Comparison of ENCODE assay signal across 15 cellular contexts in the genomic region with DNA sequence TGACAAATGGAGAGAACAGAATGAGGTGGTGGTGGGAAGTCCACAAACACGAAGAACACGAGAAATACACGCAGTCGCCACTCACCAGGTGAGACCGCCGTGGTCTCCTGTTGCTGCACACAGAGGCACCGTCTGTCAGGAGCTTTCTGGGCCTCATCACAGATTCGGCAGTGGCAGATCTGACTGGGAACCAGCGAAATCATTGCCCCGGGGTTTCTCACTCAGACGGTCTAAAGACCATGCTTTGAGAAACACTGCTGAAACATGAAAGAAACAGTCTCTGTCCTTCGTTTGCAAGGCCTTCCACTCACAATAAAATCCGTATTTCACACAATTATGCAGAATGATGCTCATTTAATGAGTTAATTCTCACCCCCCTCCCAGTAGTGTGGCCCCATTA.
A peak's percentile ranks its signal among the peaks of the same experiment; 100 is the strongest.
DNase-seq lines count a peak whose midpoint lies in the region; ATAC-seq and TF ChIP-seq lines count a peak whose summit lies in the region.
"Had no signal": no experiment of that assay in that cellular context is flagged by ENCODE, and none has a peak within 500 bp of the region (broad histone marks: within the 10 kb centered on the region; RNA-seq: fewer than 3 reads in every experiment).

No MANE protein-coding gene starts in this region.

- H3K79me1 ChIP-seq in trophoblast cell (ENCODE audit: low read length): peaks cover 10% of the 10 kb centered on the region

- H3K14ac ChIP-seq in trophoblast cell (ENCODE audit: low read length): no peak overlapping the region

- H2BK12ac ChIP-seq in trophoblast cell (ENCODE audit: low read length): peak overlapping the region; percentile 25

- no peaks in the 10 kb centered on the region for H3K36me3 ChIP-seq in GM23338 (ENCODE audit: insufficient read depth)
- no peaks in the 10 kb centered on the region for H3K36me3 ChIP-seq in trophoblast cell (ENCODE audit: control insufficient read depth in 1 of 2, insufficient read depth in 2 of 2, low read length in 2 of 2)

- no peaks in the 10 kb centered on the region for H4K20me1 ChIP-seq in GM23338 (replicated peaks; ENCODE audit: insufficient read depth)

- no peak overlapping the region for H3K23ac ChIP-seq in trophoblast cell (ENCODE audit: low read length)

- no peak overlapping the region for H3K4ac ChIP-seq in trophoblast cell (ENCODE audit: low read depth, low read length)

- H3K9me3 Mint-ChIP-seq in GM23338 (no peaks in the 10 kb centered on the region; the same call in 2 of the 3 replicates), brain (peaks cover 0 to 12% (median 3%) of the 10 kb centered on the region in 5 experiments)

- peaks cover 29% of the 10 kb centered on the region for H3K4me1 Mint-ChIP-seq in GM23338
- peaks cover 81% of the 10 kb centered on the region for H3K4me1 Mint-ChIP-seq in brain

- no peak overlapping the region for H3K27ac ChIP-seq in GM23338 (ENCODE audit: low read depth)
- no peak overlapping the region for H3K27ac ChIP-seq in trophoblast cell (ENCODE audit: low read depth, low read length)

- H2AK5ac ChIP-seq in trophoblast cell (ENCODE audit: low read length): no peak overlapping the region

- H3K4me3 ChIP-seq in GM23338: no peak overlapping the region
- H3K4me3 ChIP-seq in trophoblast cell (ENCODE audit: low read depth, low read length): no peak overlapping the region
- H3K4me3 ChIP-seq: GM12878 had no signal

- peaks cover 3% of the 10 kb centered on the region for H3K9me3 ChIP-seq in trophoblast cell (ENCODE audit: insufficient read depth, low read depth, low read length)

- H3K9me2 ChIP-seq in GM23338 (ENCODE audit: insufficient read depth): 0 out of 2 replicates have a peak, but pooled peaks cover 7% of the 10 kb centered on the region

- H3K27ac Mint-ChIP-seq in GM23338 (no peak overlapping the region), brain (peak overlapping the region; percentile 89 to 95 (median 93))
- H3K27ac Mint-ChIP-seq: CD4-positive, alpha-beta memory T cell had no signal

- no peaks in the 10 kb centered on the region for H3K27me3 ChIP-seq in GM23338 (ENCODE audit: insufficient read depth)
- no peaks in the 10 kb centered on the region for H3K27me3 ChIP-seq in trophoblast cell (ENCODE audit: insufficient read depth, low read length)

- H3K27me3 Mint-ChIP-seq in GM23338 (ENCODE audit: insufficient read depth, low read depth, poor library complexity) (peaks cover 3% of the 10 kb centered on the region), brain (peaks cover 9% of the 10 kb centered on the region)

- H4K8ac ChIP-seq in trophoblast cell (ENCODE audit: low read depth, low read length): no peak overlapping the region

- H3K79me2 ChIP-seq in GM23338 (replicated peaks; ENCODE audit: insufficient read depth) (no peaks in the 10 kb centered on the region), trophoblast cell (ENCODE audit: control insufficient read depth, insufficient read depth, low read length, poor library complexity) (peaks cover 2% of the 10 kb centered on the region)

- H4K91ac ChIP-seq in trophoblast cell (ENCODE audit: low read depth, low read length): peak overlapping the region; percentile 50

- DNase-seq in GM23338 (ENCODE audit: low spot score) (no peak), trophoblast cell (no peak), NCI-H2171 (lab: John Stamatoyannopoulos, UW) (no peak), LoVo (ENCODE audit: low spot score) (no peak), GDM1 (lab: John Stamatoyannopoulos, UW) (no peak)
- DNase-seq: C1 segment of cervical spinal cord; Calu3; CD4-positive, alpha-beta memory T cell; COR-L47; DMS53; DMS79 treated with DMSO at 0.1 percent for 48 hours; GOT3; HCEC 1CT had no signal

- H3K36me3 Mint-ChIP-seq in GM23338 (ENCODE audit: low read depth) (no peaks in the 10 kb centered on the region; the same call in 2 of the 3 replicates), brain (no peaks in the 10 kb centered on the region)
- H3K36me3 Mint-ChIP-seq: CD4-positive, alpha-beta memory T cell had no signal

- H2BK5ac ChIP-seq in trophoblast cell (ENCODE audit: low read depth, low read length, poor library complexity): no peak overlapping the region

- no peak overlapping the region for H2BK120ac ChIP-seq in trophoblast cell (ENCODE audit: insufficient read depth, low read length, poor library complexity)

- ATAC-seq in GM23338: no peak
- ATAC-seq: GM12878 had no signal

- H3K4me1 ChIP-seq in GM23338 (ENCODE audit: insufficient read depth) (peaks cover 21% of the 10 kb centered on the region), trophoblast cell (ENCODE audit: control insufficient read depth in 1 of 2, insufficient read depth in 2 of 2, low read length in 2 of 2) (peaks cover 17 to 24% of the 10 kb centered on the region in 2 experiments)

- H2AFZ ChIP-seq in GM23338 (0 out of 2 replicates have a peak overlapping the region, but pooled peaks have one; percentile 63), trophoblast cell (ENCODE audit: insufficient read depth, low read length, poor library complexity) (no peak overlapping the region)

- no peak for TF ChIP-seq CTCF in GM23338 (conservative IDR thresholded peaks at IDR 0.05; ENCODE audit: low read depth in 2 of 2)
- TF ChIP-seq CTCF in brain (conservative IDR thresholded peaks at IDR 0.05): no peak

- H3F3A ChIP-seq in GM23338 (replicated peaks; ENCODE audit: low read depth): no peaks in the 10 kb centered on the region

- H4K12ac ChIP-seq in trophoblast cell (ENCODE audit: low read depth, low read length): no peak overlapping the region

- no peak overlapping the region for H3K9ac ChIP-seq in trophoblast cell (ENCODE audit: low read length)

- H3K4me3 Mint-ChIP-seq in GM23338: no peak overlapping the region
- H3K4me3 Mint-ChIP-seq in brain: peak overlapping the region in 2 of 5 experiments; percentile 41 to 49
- H3K4me3 Mint-ChIP-seq: CD4-positive, alpha-beta memory T cell had no signal

- WGBS in trophoblast cell (ENCODE audit: extremely low coverage, insufficient coverage, insufficient read length): no CpG with 5 or more reads among the region's 13 CpGs

- H3K4me2 ChIP-seq in GM23338 (no peak overlapping the region), trophoblast cell (ENCODE audit: low read length) (no peak overlapping the region)

- H3K18ac ChIP-seq in trophoblast cell (ENCODE audit: low read length): no peak overlapping the region

TF ChIP-seq in GM23338, 12 proteins besides CTCF, POLR2A, EP300 and RAD21 (continues in another document):
- TF ChIP-seq, protein P1, sequence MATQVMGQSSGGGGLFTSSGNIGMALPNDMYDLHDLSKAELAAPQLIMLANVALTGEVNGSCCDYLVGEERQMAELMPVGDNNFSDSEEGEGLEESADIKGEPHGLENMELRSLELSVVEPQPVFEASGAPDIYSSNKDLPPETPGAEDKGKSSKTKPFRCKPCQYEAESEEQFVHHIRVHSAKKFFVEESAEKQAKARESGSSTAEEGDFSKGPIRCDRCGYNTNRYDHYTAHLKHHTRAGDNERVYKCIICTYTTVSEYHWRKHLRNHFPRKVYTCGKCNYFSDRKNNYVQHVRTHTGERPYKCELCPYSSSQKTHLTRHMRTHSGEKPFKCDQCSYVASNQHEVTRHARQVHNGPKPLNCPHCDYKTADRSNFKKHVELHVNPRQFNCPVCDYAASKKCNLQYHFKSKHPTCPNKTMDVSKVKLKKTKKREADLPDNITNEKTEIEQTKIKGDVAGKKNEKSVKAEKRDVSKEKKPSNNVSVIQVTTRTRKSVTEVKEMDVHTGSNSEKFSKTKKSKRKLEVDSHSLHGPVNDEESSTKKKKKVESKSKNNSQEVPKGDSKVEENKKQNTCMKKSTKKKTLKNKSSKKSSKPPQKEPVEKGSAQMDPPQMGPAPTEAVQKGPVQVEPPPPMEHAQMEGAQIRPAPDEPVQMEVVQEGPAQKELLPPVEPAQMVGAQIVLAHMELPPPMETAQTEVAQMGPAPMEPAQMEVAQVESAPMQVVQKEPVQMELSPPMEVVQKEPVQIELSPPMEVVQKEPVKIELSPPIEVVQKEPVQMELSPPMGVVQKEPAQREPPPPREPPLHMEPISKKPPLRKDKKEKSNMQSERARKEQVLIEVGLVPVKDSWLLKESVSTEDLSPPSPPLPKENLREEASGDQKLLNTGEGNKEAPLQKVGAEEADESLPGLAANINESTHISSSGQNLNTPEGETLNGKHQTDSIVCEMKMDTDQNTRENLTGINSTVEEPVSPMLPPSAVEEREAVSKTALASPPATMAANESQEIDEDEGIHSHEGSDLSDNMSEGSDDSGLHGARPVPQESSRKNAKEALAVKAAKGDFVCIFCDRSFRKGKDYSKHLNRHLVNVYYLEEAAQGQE (IDR thresholded peaks at IDR 0.05; ENCODE audit: unreplicated experiment): no peak
- no peak for TF ChIP-seq POLR2AphosphoS5 (IDR thresholded peaks at IDR 0.05; ENCODE audit: low read depth)
- no peak for TF ChIP-seq STAT1 (IDR thresholded peaks at IDR 0.05; ENCODE audit: unreplicated experiment)
- no peak for TF ChIP-seq ZNF114 (CRISPR knock-in tag; IDR thresholded peaks at IDR 0.05)
- no peak for TF ChIP-seq JUNB (IDR thresholded peaks at IDR 0.05; ENCODE audit: unreplicated experiment)
- TF ChIP-seq CREB1 (CRISPR knock-in tag; IDR thresholded peaks at IDR 0.05; ENCODE audit: low read depth): no peak
- TF ChIP-seq EZH2 (IDR thresholded peaks at IDR 0.05; ENCODE audit: low read depth, unreplicated experiment): no peak
- TF ChIP-seq, protein P2, sequence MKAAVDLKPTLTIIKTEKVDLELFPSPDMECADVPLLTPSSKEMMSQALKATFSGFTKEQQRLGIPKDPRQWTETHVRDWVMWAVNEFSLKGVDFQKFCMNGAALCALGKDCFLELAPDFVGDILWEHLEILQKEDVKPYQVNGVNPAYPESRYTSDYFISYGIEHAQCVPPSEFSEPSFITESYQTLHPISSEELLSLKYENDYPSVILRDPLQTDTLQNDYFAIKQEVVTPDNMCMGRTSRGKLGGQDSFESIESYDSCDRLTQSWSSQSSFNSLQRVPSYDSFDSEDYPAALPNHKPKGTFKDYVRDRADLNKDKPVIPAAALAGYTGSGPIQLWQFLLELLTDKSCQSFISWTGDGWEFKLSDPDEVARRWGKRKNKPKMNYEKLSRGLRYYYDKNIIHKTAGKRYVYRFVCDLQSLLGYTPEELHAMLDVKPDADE (IDR thresholded peaks at IDR 0.05): no peak
